In genomic region chr2:144522741-144523605, GRCh38 we compare ENCODE assay signal across 9 cellular contexts. TPM values are rescaled to one million over a fixed set of nuclear protein-coding genes. Genes with fewer than 3 reads are reported as not detected.
DNase-seq lines count a peak whose midpoint lies in the region; ATAC-seq, FAIRE-seq and TF ChIP-seq lines count a peak whose summit lies in the region.
"Had no signal": no experiment of that assay in that cellular context is flagged by ENCODE, and none has a peak within 500 bp of the region (broad histone marks: within the 10 kb centered on the region; RNA-seq: fewer than 3 reads in every experiment).

No MANE protein-coding gene starts in this region.

- CTCF ChIA-PET in CD4-positive, alpha-beta memory T cell (lab: Charles Lee; ENCODE audit: partially characterized antibody): interaction anchor here (2.0 kb wide), 1 partner anchor 12 kb away, joined by 4 read pairs; no protein-coding TSS in a partner anchor
- CTCF ChIA-PET in endothelial cell of umbilical vein (lab: Charles Lee): interaction anchor here (1.0 to 1.6 kb wide), 2 partner anchors 95 to 1230 kb away, joined by 4 to 5 read pairs; no protein-coding TSS in a partner anchor

- peaks cover 0 to 2% of the 10 kb centered on the region in 2 donors for H3K36me3 Mint-ChIP-seq in CD4-positive, alpha-beta memory T cell
- H3K36me3 Mint-ChIP-seq in natural killer cell treated with Interleukin-12 subunit alpha and Interleukin-12 subunit beta and Interleukin-15 and Interleukin-18, amount 100 ng/mL, for 72 hours: peaks cover 6% of the 10 kb centered on the region

- peaks cover 11 to 24% (median 17%) of the 10 kb centered on the region in 4 donors for H3K4me1 Mint-ChIP-seq in CD4-positive, alpha-beta memory T cell
- peaks cover 27 to 31% of the 10 kb centered on the region in 2 donors for H3K4me1 Mint-ChIP-seq in natural killer cell treated with Interleukin-12 subunit alpha and Interleukin-12 subunit beta and Interleukin-15 and Interleukin-18, amount 100 ng/mL, for 72 hours (ENCODE audit: low read depth in 2 of 2)

- no peak for DNase-seq in CD4-positive, alpha-beta memory T cell
- peak in 2 of 3 donors; percentile 57 to 66 for DNase-seq in Peyer's patch
- DNase-seq in endothelial cell of umbilical vein (ENCODE audit: low read depth, low spot score): peak; percentile 39
- DNase-seq in natural killer cell treated with Interleukin-12 subunit alpha and Interleukin-12 subunit beta and Interleukin-15 and Interleukin-18, amount 100 ng/mL, for 72 hours (ENCODE audit: low spot score): no peak
- DNase-seq in GM12892 (ENCODE audit: insufficient read length): no peak
- no peak for DNase-seq in cortex of kidney (lab: John Stamatoyannopoulos, UW)
- no peak for DNase-seq in NCI-H2107 treated with DMSO at 0.1 percent for 48 hours (lab: John Stamatoyannopoulos, UW; ENCODE audit: unreplicated experiment)

- H3K9me3 ChIP-seq in CD4-positive, alpha-beta memory T cell (ENCODE audit: control insufficient read depth in 1 of 2, low read length in 2 of 2): no peaks in the 10 kb centered on the region
- H3K9me3 ChIP-seq in Peyer's patch (no peaks in the 10 kb centered on the region), endothelial cell of umbilical vein (replicated peaks; ENCODE audit: control insufficient read depth, insufficient read depth, low read length) (no peaks in the 10 kb centered on the region)

- H3K9ac ChIP-seq in endothelial cell of umbilical vein (replicated peaks; ENCODE audit: extremely low read depth, insufficient read depth, low read length): peak overlapping the region; percentile 79

- peak overlapping the region in 1 of 2 donors; percentile 32 for H3K4me3 ChIP-seq in CD4-positive, alpha-beta memory T cell (ENCODE audit: low read length in 2 of 2)
- peak overlapping the region; percentile 44 to 62 (median 54) for H3K4me3 ChIP-seq in Peyer's patch
- H3K4me3 ChIP-seq in endothelial cell of umbilical vein (replicated peaks in 1 of 3; ENCODE audit: insufficient read depth in 1 of 3, low read depth in 1 of 3, low read length in 3 of 3): peak overlapping the region; percentile 45 to 91 (median 89)

- peaks cover 23 to 47% of the 10 kb centered on the region in 2 donors for H3K27me3 Mint-ChIP-seq in CD4-positive, alpha-beta memory T cell
- no peaks in the 10 kb centered on the region for H3K27me3 Mint-ChIP-seq in natural killer cell treated with Interleukin-12 subunit alpha and Interleukin-12 subunit beta and Interleukin-15 and Interleukin-18, amount 100 ng/mL, for 72 hours

- no TSS peak for BruUV-seq in endothelial cell of umbilical vein (replicated peaks; lab: Mats Ljungman, UMichigan)

- no peak for ATAC-seq in natural killer cell treated with Interleukin-12 subunit alpha and Interleukin-12 subunit beta and Interleukin-15 and Interleukin-18, amount 100 ng/mL, for 72 hours
- ATAC-seq in HG03460 (IDR thresholded peaks at IDR 0.05; ENCODE audit: unreplicated experiment): no peak
- ATAC-seq: HCT116 had no signal

- H2AFZ ChIP-seq in endothelial cell of umbilical vein (ENCODE audit: low read depth, low read length): peak overlapping the region; percentile 99

- no peaks in the 10 kb centered on the region for H3K36me3 ChIP-seq in CD4-positive, alpha-beta memory T cell (ENCODE audit: insufficient read depth, low read length)
- H3K36me3 ChIP-seq in Peyer's patch: no peaks in the 10 kb centered on the region
- H3K36me3 ChIP-seq in endothelial cell of umbilical vein (ENCODE audit: control insufficient read depth in 2 of 2, extremely low read depth in 1 of 2, insufficient read depth in 2 of 2, low read length in 2 of 2): no peaks in the 10 kb centered on the region

- POLR2A ChIA-PET in CD4-positive, alpha-beta memory T cell (lab: Charles Lee; ENCODE audit: partially characterized antibody): no interaction called here
- POLR2A ChIA-PET in endothelial cell of umbilical vein (lab: Charles Lee): no interaction called here

- dilution Hi-C loops in endothelial cell of umbilical vein (cut with MboI; ENCODE audit: extremely low pct_ligation_motif_present, low sequenced_read_pairs): loop anchor here (25.0 kb wide), 1 partner anchor 161 kb away; no protein-coding TSS in a partner anchor

- peaks cover 40% of the 10 kb centered on the region for H3K4me1 ChIP-seq in CD4-positive, alpha-beta memory T cell (ENCODE audit: insufficient read depth, low read length)
- no peaks in the 10 kb centered on the region for H3K4me1 ChIP-seq in Peyer's patch
- peaks cover 43% of the 10 kb centered on the region for H3K4me1 ChIP-seq in endothelial cell of umbilical vein (ENCODE audit: control insufficient read depth, extremely low read depth, insufficient read depth, low read length)

- peak overlapping the region; percentile 99 for H3K4me2 ChIP-seq in endothelial cell of umbilical vein (ENCODE audit: insufficient read depth, low read length)

- H3K9me1 ChIP-seq in endothelial cell of umbilical vein (replicated peaks; ENCODE audit: control insufficient read depth, extremely low read depth, insufficient read depth, low read length): no peaks in the 10 kb centered on the region

- H3K27me3 ChIP-seq in CD4-positive, alpha-beta memory T cell (ENCODE audit: insufficient read depth, low read length): peaks cover 32% of the 10 kb centered on the region
- H3K27me3 ChIP-seq in Peyer's patch (no peaks in the 10 kb centered on the region), endothelial cell of umbilical vein (ENCODE audit: control insufficient read depth in 2 of 2, insufficient read depth in 2 of 2, low read length in 2 of 2) (no peaks in the 10 kb centered on the region)

- no peak overlapping the region for H3K27ac ChIP-seq in CD4-positive, alpha-beta memory T cell (ENCODE audit: low read depth, low read length)
- H3K27ac ChIP-seq in Peyer's patch (peak overlapping the region; percentile 78 to 89 (median 84)), endothelial cell of umbilical vein (ENCODE audit: insufficient read depth, low read depth, low read length) (peak overlapping the region; percentile 53)

- H3K79me2 ChIP-seq in endothelial cell of umbilical vein (ENCODE audit: control insufficient read depth, insufficient read depth, low read length): peaks cover 18% of the 10 kb centered on the region

- no peak for FAIRE-seq in endothelial cell of umbilical vein (lab: Jason Lieb, UNC)
- no peak for FAIRE-seq in GM12892 (lab: Jason Lieb, UNC)

- peak overlapping the region; percentile 58 to 90 (median 84) for H3K4me3 Mint-ChIP-seq in CD4-positive, alpha-beta memory T cell
- H3K4me3 Mint-ChIP-seq in natural killer cell treated with Interleukin-12 subunit alpha and Interleukin-12 subunit beta and Interleukin-15 and Interleukin-18, amount 100 ng/mL, for 72 hours: peak overlapping the region; percentile 97

- H4K20me1 ChIP-seq in endothelial cell of umbilical vein (replicated peaks; ENCODE audit: control insufficient read depth, extremely low read depth, insufficient read depth, low read length): no peaks in the 10 kb centered on the region

- TF ChIP-seq POLR2A in Peyer's patch (IDR thresholded peaks at IDR 0.05) (no peak), endothelial cell of umbilical vein (IDR thresholded peaks at IDR 0.05; ENCODE audit: low read depth, low read length) (no peak), GM12892 (IDR thresholded peaks at IDR 0.05; ENCODE audit: low read depth, low read length) (no peak)

- no peak for TF ChIP-seq CTCF in Peyer's patch (IDR thresholded peaks at IDR 0.05)
- TF ChIP-seq CTCF in endothelial cell of umbilical vein (IDR thresholded peaks at IDR 0.05; ENCODE audit: extremely low read depth in 1 of 2, insufficient read depth in 1 of 2, low read depth in 1 of 2, low read length in 2 of 2): no peak

- intact Hi-C loops in CD4-positive, alpha-beta memory T cell (cut with micrococcal nuclease): no loop called here
- intact Hi-C loops in endothelial cell of umbilical vein (cut with micrococcal nuclease): loop anchor here (1.0 to 10.0 kb wide), 5 partner anchors 73 to 682 kb away; no protein-coding TSS in a partner anchor

- no peaks in the 10 kb centered on the region for H3K9me3 Mint-ChIP-seq in CD4-positive, alpha-beta memory T cell
- no peaks in the 10 kb centered on the region for H3K9me3 Mint-ChIP-seq in natural killer cell treated with Interleukin-12 subunit alpha and Interleukin-12 subunit beta and Interleukin-15 and Interleukin-18, amount 100 ng/mL, for 72 hours

- no peak overlapping the region for H3K27ac Mint-ChIP-seq in CD4-positive, alpha-beta memory T cell
- H3K27ac Mint-ChIP-seq in natural killer cell treated with Interleukin-12 subunit alpha and Interleukin-12 subunit beta and Interleukin-15 and Interleukin-18, amount 100 ng/mL, for 72 hours: peak overlapping the region; percentile 72 to 92

TF ChIP-seq in endothelial cell of umbilical vein, 7 proteins besides CTCF, POLR2A, EP300 and RAD21:
- TF ChIP-seq GATA2 (IDR thresholded peaks at IDR 0.05; ENCODE audit: insufficient read depth, insufficient read length, low read depth, low read length): peak; percentile 48
- no peak for TF ChIP-seq FOS (IDR thresholded peaks at IDR 0.05; ENCODE audit: borderline replicate concordance, insufficient read depth, low read length)

RNA-seq across cellular contexts. Expression of gene ZEB2, which starts 3.1 kb away (rescaled TPM):
- total RNA-seq in CD4-positive, alpha-beta memory T cell: 1 to 10 TPM; 3.6 to 5.2 TPM
- 1 to 10 TPM in 1 of 2 donors, under 1 TPM in 1; 0.83 to 1.5 TPM for polyA plus RNA-seq in CD4-positive, alpha-beta memory T cell
- 100 to 1,000 TPM in 1 of 4 donors, 10 to 100 TPM in 3; 12.4 to 149 (median 29.9) TPM for total RNA-seq in Peyer's patch
- 44.5 and 49.6 TPM in 2 replicates for total RNA-seq in endothelial cell of umbilical vein
- 14.3 and 17.9 TPM in 2 replicates for polyA plus RNA-seq in endothelial cell of umbilical vein
- polyA plus RNA-seq in endothelial cell of umbilical vein (2011; cell fraction: cytosol; rRNA removed): 18.9 and 19.3 TPM in 2 replicates
- 55.3 and 66.1 TPM in 2 replicates for polyA plus RNA-seq in endothelial cell of umbilical vein (2011; cell fraction: nucleus; rRNA removed)
- 23.0 and 23.7 TPM in 2 replicates for polyA plus RNA-seq in endothelial cell of umbilical vein (2012)
- polyA minus RNA-seq in endothelial cell of umbilical vein: 88.6 and 114 TPM in 2 replicates
- 3.0 TPM for polyA minus RNA-seq in endothelial cell of umbilical vein (2011; cell fraction: cytosol; rRNA and poly(A)+ RNA removed)
- 218 and 259 TPM in 2 replicates for polyA minus RNA-seq in endothelial cell of umbilical vein (2011; cell fraction: nucleus; rRNA and poly(A)+ RNA removed)
- 100 to 1,000 TPM; 181 to 248 TPM for total RNA-seq in natural killer cell treated with Interleukin-12 subunit alpha and Interleukin-12 subunit beta and Interleukin-15 and Interleukin-18, amount 100 ng/mL, for 72 hours
- 1.4 TPM for polyA plus RNA-seq in GM12892 (2012; ENCODE audit: missing spikeins)

Comparison
In these comparisons a context has a peak if more than half of its experiments do, and no peak if none do; other contexts are left out.
1. DNase-seq: peak in Peyer's patch (2 of 3) and endothelial cell of umbilical vein (single experiment); none in CD4-positive, alpha-beta memory T cell (0 of 5), natural killer cell treated with Interleukin-12 subunit alpha and Interleukin-12 subunit beta and Interleukin-15 and Interleukin-18, amount 100 ng/mL, for 72 hours (single experiment), GM12892 (single experiment), cortex of kidney (single experiment) and NCI-H2107 treated with DMSO at 0.1 percent for 48 hours (single experiment).
2. H3K27ac Mint-ChIP-seq: peak in natural killer cell treated with Interleukin-12 subunit alpha and Interleukin-12 subunit beta and Interleukin-15 and Interleukin-18, amount 100 ng/mL, for 72 hours (2 of 2); none in CD4-positive, alpha-beta memory T cell (0 of 7).